ENCODE assay signal across 8 cellular contexts in genomic region chr1:236281286-236282158, GRCh38. TPM values are rescaled to one million over a fixed set of nuclear protein-coding genes. Genes with fewer than 3 reads are reported as not detected.
DNase-seq lines count a peak whose midpoint lies in the region; ATAC-seq and TF ChIP-seq lines count a peak whose summit lies in the region.

Gene ERO1B, minus strand, starts transcription at chr1:236281958. Its CDS starts 175 bp downstream, at chr1:236281783.

- H3K27ac Mint-ChIP-seq in WTC11 = 0 out of 2 replicates have a peak within 1 kb of the TSS, but pooled peaks have one; percentile 49

- H3K9me3 Mint-ChIP-seq in WTC11 = no peaks in the 10 kb centered on the region; the same call in 1 of the 2 replicates

- H3K27ac ChIP-seq in caudate nucleus (ENCODE audit: low read depth, low read length) (peak within 1 kb of the TSS; percentile 39), spleen (peak within 1 kb of the TSS; percentile 84 to 93 (median 90))

- CTCF ChIA-PET in WTC11 (lab: Charles Lee) = interaction anchor here (1.1 kb wide), 1 partner anchor 67 kb away, joined by 3 read pairs; no protein-coding TSS in a partner anchor

- 0 to 1% (median 0%) methylated on average over 36 to 88 of the region's 88 CpGs for WGBS in spleen, 5 donors

- H3K4me3 ChIP-seq in AG09309 (ENCODE audit: control insufficient read depth, low read depth, low read length) = peak within 1 kb of the TSS; percentile 72
- peak within 1 kb of the TSS; percentile 68 to 97 (median 92) for H3K4me3 ChIP-seq in spleen

- peaks cover 14% of the 10 kb centered on the region for H3K4me1 Mint-ChIP-seq in WTC11

- H3K4me3 Mint-ChIP-seq in WTC11 = peak within 1 kb of the TSS; percentile 82

- POLR2A ChIA-PET in WTC11 (lab: Charles Lee) = interaction anchor here (0.6 kb wide), 1 partner anchor 776 kb away, joined by 3 read pairs; no protein-coding TSS in a partner anchor

- H3K36me3 Mint-ChIP-seq in WTC11 = no peaks in the 10 kb centered on the region

- TF ChIP-seq CTCF in AG09309 (IDR thresholded peaks at IDR 0.05; ENCODE audit: control insufficient read depth, insufficient read depth, low read depth, low read length, missing control alignments) (no peak), WTC11 (IDR thresholded peaks at IDR 0.05) (no peak), spleen (IDR thresholded peaks at IDR 0.05 in 8 of 11, conservative IDR thresholded peaks at IDR 0.05 in 3 of 11) (peak in 2 of 11 experiments; percentile 32 to 44)

- H3K27me3 Mint-ChIP-seq in WTC11 (ENCODE audit: low read depth) = peaks cover 44% of the 10 kb centered on the region

- peaks cover 12 to 51% (median 36%) of the 10 kb centered on the region in 6 donors for H3K4me1 ChIP-seq in spleen

- no peaks in the 10 kb centered on the region for H3K36me3 ChIP-seq in spleen

- no peaks in the 10 kb centered on the region for H3K27me3 ChIP-seq in spleen (replicated peaks in 1 of 7)

- intact Hi-C loops in spleen (cut with DNase I; ENCODE audit: low total_unique reads) = loop anchor here (5.0 to 10.0 kb wide), 2 partner anchors 137 to 241 kb away; partner anchors contain the start of genes GPR137B and LGALS8

- DNase-seq in AG09309 (ENCODE audit: low read depth) (peak; percentile 57), NCI-H2227 (lab: John Stamatoyannopoulos, UW; ENCODE audit: unreplicated experiment) (peak; percentile 99), WTC11 (ENCODE audit: low spot score) (peak; percentile 98), caudate nucleus (lab: John Stamatoyannopoulos, UW) (peak; percentile 63 to 99 (median 96)), inferior parietal cortex (ENCODE audit: extremely low spot score) (peak; percentile 97), spleen (peak; percentile 100)

- peak; percentile 89 for ATAC-seq in GM18909 (IDR thresholded peaks at IDR 0.05; ENCODE audit: poor library complexity, unreplicated experiment)
- ATAC-seq in HG03159 (IDR thresholded peaks at IDR 0.05; ENCODE audit: unreplicated experiment) = peak; percentile 82
- ATAC-seq in WTC11 = peak; percentile 96

- TF ChIP-seq POLR2A in spleen (IDR thresholded peaks at IDR 0.05) = peak; percentile 81 to 95 (median 89)

- H3K9me3 ChIP-seq in spleen = peaks cover 0 to 6% (median 0%) of the 10 kb centered on the region in 8 donors

TF ChIP-seq in WTC11, 78 proteins besides CTCF, POLR2A, EP300 and RAD21 (continues in another document):
- TF ChIP-seq ZBTB43 (CRISPR knock-in tag; IDR thresholded peaks at IDR 0.05) (0 out of 2 replicates have a peak, but pooled peaks have one; percentile 45), TEAD4 (CRISPR knock-in tag; IDR thresholded peaks at IDR 0.05) (no peak), MYBL2 (CRISPR knock-in tag; IDR thresholded peaks at IDR 0.05) (peak; percentile 44; the same call in 1 of the 2 replicates), HMGXB4 (CRISPR knock-in tag; IDR thresholded peaks at IDR 0.05) (peak; percentile 54; the same call in 1 of the 2 replicates), FOXP1 (CRISPR knock-in tag; IDR thresholded peaks at IDR 0.05; ENCODE audit: borderline replicate concordance) (peak; percentile 66; the same call in 1 of the 2 replicates), ELF4 (CRISPR knock-in tag; IDR thresholded peaks at IDR 0.05; ENCODE audit: low read depth) (no peak), CREB1 (CRISPR knock-in tag; IDR thresholded peaks at IDR 0.05) (no peak), USF1 (CRISPR knock-in tag; IDR thresholded peaks at IDR 0.05) (peak; percentile 26; the same call in 1 of the 2 replicates), NR1H2 (CRISPR knock-in tag; IDR thresholded peaks at IDR 0.05) (no peak), ZNF138 (CRISPR knock-in tag; conservative IDR thresholded peaks at IDR 0.05) (no peak), E2F5 (CRISPR knock-in tag; IDR thresholded peaks at IDR 0.05) (peak; percentile 58; the same call in 1 of the 2 replicates), ZNF219 (CRISPR knock-in tag; IDR thresholded peaks at IDR 0.05; ENCODE audit: borderline replicate concordance) (no peak), E2F4 (CRISPR knock-in tag; IDR thresholded peaks at IDR 0.05; ENCODE audit: borderline replicate concordance, low read depth) (no peak; the same call in 1 of the 2 replicates), ZNF532 (CRISPR knock-in tag; IDR thresholded peaks at IDR 0.05; ENCODE audit: borderline replicate concordance) (no peak)

RNA-seq across cellular contexts. Expression of gene ERO1B, which starts in this region (rescaled TPM):
- total RNA-seq in WTC11 (2021) = 3.2 to 4.7 TPM (median 4.4 TPM) in 3 replicates
- total RNA-seq in spleen = 10 to 100 TPM; 15.7 to 29.4 (median 18.6) TPM
- polyA plus RNA-seq in spleen = 1 to 10 TPM; 3.9 to 7.9 (median 6.0) TPM

Comparison
In these comparisons a context has a peak if more than half of its experiments do, and no peak if none do; other contexts are left out.
1. Peak in every context shown above with its lines: DNase-seq, ATAC-seq, H3K4me3 ChIP-seq and H3K27ac ChIP-seq.